ENCODE assay signal across 6 cellular contexts in genomic region chr17:21741520-21741919, GRCh38. TPM values are rescaled to one million over a fixed set of nuclear protein-coding genes. Genes with fewer than 3 reads are reported as not detected.
"Had no signal": no experiment of that assay in that cellular context is flagged by ENCODE, and none has a peak within 500 bp of the region (broad histone marks: within the 10 kb centered on the region; RNA-seq: fewer than 3 reads in every experiment).

No MANE protein-coding gene starts in this region.

RNA-seq across cellular contexts. Expression of gene KCNJ18, which starts 49.2 kb away (rescaled TPM):
- total RNA-seq: GM23248, GM23338, H1, H7, H9, HFFc6 had no signal
- polyA plus RNA-seq: GM23248, GM23338, H1 had no signal
